34 cellular contexts compared by ENCODE assay signal in genomic region chr20:10960416-10960815, GRCh38.
"Had no signal": no experiment of that assay in that cellular context is flagged by ENCODE, and none has a peak within 500 bp of the region (broad histone marks: within the 10 kb centered on the region; RNA-seq: fewer than 3 reads in every experiment).

No MANE protein-coding gene starts in this region.

- DNase-seq: Karpas-422, Kasumi-1, MG63, MM.1S, MV-4-11, NCI-H1048, NCI-H1092, NCI-H1092 treated with DMSO at 0.1 percent for 48 hours, NCI-H1105, NCI-H1105 treated with DMSO at 0.1 percent for 48 hours, NCI-H1417 treated with DMSO at 0.1 percent for 48 hours, NCI-H1436, NCI-H1436 treated with DMSO at 0.1 percent for 48 hours, NCI-H146, NCI-H1694, NCI-H1694 treated with DMSO at 0.1 percent for 48 hours, NCI-H187, NCI-H187 treated with DMSO at 0.1 percent for 48 hours, NCI-H1930, NCI-H2029, NCI-H2029 treated with DMSO at 0.1 percent for 48 hours, NCI-H2081, NCI-H2081 treated with DMSO at 0.1 percent for 48 hours, NCI-H2107, NCI-H2171, NCI-H2171 treated with DMSO at 0.1 percent for 48 hours, NCI-H2227 treated with DMSO at 0.1 percent for 48 hours, NCI-H226, NCI-H345, NCI-H446, NCI-H446 treated with DMSO at 0.1 percent for 48 hours, NCI-H510A, NCI-H510A treated with DMSO at 0.1 percent for 48 hours had no signal

- H3K27ac ChIP-seq: KMS-11 had no signal
